ENCODE assay signal across 1 cellular context in the genomic region with DNA sequence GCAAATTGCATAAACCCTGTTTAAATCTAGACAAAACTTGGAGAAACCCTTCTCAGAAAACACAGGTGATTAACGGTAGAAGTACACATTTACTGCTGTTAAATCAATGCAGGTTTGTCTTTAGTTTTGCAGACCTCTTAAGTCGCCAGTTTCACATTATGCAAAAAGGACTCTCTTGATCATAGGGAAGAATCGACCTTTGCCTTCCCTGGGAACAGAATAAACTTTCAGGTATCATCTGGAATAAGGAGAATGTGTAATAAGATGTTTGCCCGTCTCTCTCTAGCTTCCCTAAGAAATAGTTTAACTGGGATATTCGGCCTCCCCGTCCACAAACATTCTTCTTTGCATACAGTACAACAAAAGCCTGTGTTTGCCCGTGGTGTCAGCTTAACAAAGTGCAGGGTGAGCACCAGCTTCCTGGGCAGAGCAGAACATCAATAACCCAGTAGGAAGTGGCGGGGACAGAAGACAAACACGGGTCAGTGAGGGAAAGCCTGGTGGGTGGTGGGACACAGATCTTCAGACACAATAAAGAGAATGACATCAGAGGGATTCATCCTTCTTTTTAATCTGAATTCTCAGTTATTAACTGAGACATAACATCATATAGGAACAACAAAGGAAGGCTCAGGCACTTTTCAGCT.
TF ChIP-seq lines count a peak whose summit lies in the region.

No MANE protein-coding gene starts in this region.

TF ChIP-seq in H1, 55 proteins besides CTCF, POLR2A, EP300 and RAD21:
- TF ChIP-seq POU5F1 (IDR thresholded peaks at IDR 0.05; ENCODE audit: low read depth, low read length) (no peak), TBP (IDR thresholded peaks at IDR 0.05; ENCODE audit: low read depth, low read length) (no peak), NRF1 (IDR thresholded peaks at IDR 0.05; ENCODE audit: low read depth, low read length) (no peak), FOSL1 (IDR thresholded peaks at IDR 0.05; ENCODE audit: insufficient read depth, low read depth, low read length) (no peak), MAFK (IDR thresholded peaks at IDR 0.05; ENCODE audit: low read depth, low read length) (no peak), SRF (IDR thresholded peaks at IDR 0.05; ENCODE audit: low read depth, low read length) (no peak), GTF2F1 (IDR thresholded peaks at IDR 0.05; ENCODE audit: borderline replicate concordance, low read depth, low read length) (no peak), CHD2 (IDR thresholded peaks at IDR 0.05; ENCODE audit: low read length) (no peak), SIRT6 (IDR thresholded peaks at IDR 0.05; ENCODE audit: low read length) (no peak), RXRA (IDR thresholded peaks at IDR 0.05; ENCODE audit: insufficient read depth, low read depth, low read length) (no peak), SUZ12 (IDR thresholded peaks at IDR 0.05; ENCODE audit: low read length) (no peak), RFX5 (IDR thresholded peaks at IDR 0.05; ENCODE audit: borderline replicate concordance, low read depth, low read length) (no peak), TCF12 (IDR thresholded peaks at IDR 0.05; ENCODE audit: low read depth, low read length) (no peak), EZH2 (IDR thresholded peaks at IDR 0.05; ENCODE audit: low read depth, low read length, severe bottlenecking) (no peak), CREB1 (IDR thresholded peaks at IDR 0.05) (no peak), SIX5 (IDR thresholded peaks at IDR 0.05; ENCODE audit: low read depth, low read length) (no peak), HDAC6 (IDR thresholded peaks at IDR 0.05; ENCODE audit: low read depth, low read length) (no peak), BACH1 (IDR thresholded peaks at IDR 0.05; ENCODE audit: low read length) (no peak)
